In the genomic region with DNA sequence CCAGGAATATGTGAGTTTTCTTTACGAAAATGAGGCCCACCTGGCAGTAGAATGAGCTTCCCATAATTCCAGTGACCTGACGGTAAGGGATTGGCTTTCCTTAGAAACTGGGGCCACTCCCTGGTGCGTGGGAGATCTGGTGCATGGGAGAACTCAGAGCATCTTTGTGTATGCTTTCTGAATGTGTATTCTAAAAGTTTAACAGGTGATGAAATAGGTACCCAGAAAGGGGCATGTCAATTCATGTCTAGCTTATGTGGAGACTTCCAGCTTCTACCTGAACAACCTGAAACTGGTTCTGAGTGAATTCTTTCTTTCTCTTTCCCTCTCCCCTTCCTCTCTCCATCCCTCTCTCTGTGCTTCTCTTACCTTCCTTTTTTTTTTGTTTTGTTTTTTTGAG, we compare ENCODE assay signal across 18 cellular contexts. TPM values are rescaled to one million over a fixed set of nuclear protein-coding genes. Genes with fewer than 3 reads are reported as not detected.
DNase-seq lines count a peak whose midpoint lies in the region; ATAC-seq, FAIRE-seq and TF ChIP-seq lines count a peak whose summit lies in the region.
"Had no signal": no experiment of that assay in that cellular context is flagged by ENCODE, and none has a peak within 500 bp of the region (broad histone marks: within the 10 kb centered on the region; RNA-seq: fewer than 3 reads in every experiment).

No MANE protein-coding gene starts in this region.

- H3K27ac Mint-ChIP-seq in GM23338 = no peak overlapping the region
- no peak overlapping the region for H3K27ac Mint-ChIP-seq in osteocyte (ENCODE audit: unreplicated experiment)
- H3K27ac Mint-ChIP-seq: B cell; CD4-positive, alpha-beta memory T cell had no signal

- no peak overlapping the region for H3K9ac ChIP-seq in MM.1S (ENCODE audit: low read length)

- peak; percentile 64 for FAIRE-seq in bronchial epithelial cell (lab: Jason Lieb, UNC)
- FAIRE-seq: A204.1, D721Med, GM12892 had no signal

- H3K27ac ChIP-seq in GM23338 (ENCODE audit: low read depth) (no peak overlapping the region), MM.1S (ENCODE audit: low read length) (no peak overlapping the region)

- no peaks in the 10 kb centered on the region for H3K79me2 ChIP-seq in GM23338 (replicated peaks; ENCODE audit: insufficient read depth)
- no peaks in the 10 kb centered on the region for H3K79me2 ChIP-seq in MM.1S (ENCODE audit: low read length)

- H3K9me3 ChIP-seq in MM.1S (replicated peaks; ENCODE audit: insufficient read depth, low read length) = no peaks in the 10 kb centered on the region
- H3K9me3 ChIP-seq: HAP-1 had no signal

- H3K4me1 Mint-ChIP-seq in GM23338 = no peaks in the 10 kb centered on the region
- H3K4me1 Mint-ChIP-seq in osteocyte (ENCODE audit: unreplicated experiment) = no peaks in the 10 kb centered on the region
- H3K4me1 Mint-ChIP-seq: CD4-positive, alpha-beta memory T cell had no signal

- no peak overlapping the region for H3K4me3 Mint-ChIP-seq in GM23338
- no peak overlapping the region for H3K4me3 Mint-ChIP-seq in osteocyte (ENCODE audit: unreplicated experiment)
- H3K4me3 Mint-ChIP-seq: B cell; CD4-positive, alpha-beta memory T cell had no signal

- ATAC-seq in GM23338 (no peak), GM21526 (IDR thresholded peaks at IDR 0.05; ENCODE audit: low FRiP score, unreplicated experiment) (no peak), HG02759 (IDR thresholded peaks at IDR 0.05; ENCODE audit: unreplicated experiment) (no peak), GM19328 (IDR thresholded peaks at IDR 0.05; ENCODE audit: unreplicated experiment) (no peak)

- H3K9me2 ChIP-seq in GM23338 (ENCODE audit: insufficient read depth) = no peaks in the 10 kb centered on the region
- H3K9me2 ChIP-seq in MM.1S (replicated peaks; ENCODE audit: insufficient read depth, low read length) = no peaks in the 10 kb centered on the region

- H3K4me2 ChIP-seq in GM23338 (no peak overlapping the region), MM.1S (ENCODE audit: low read depth, low read length) (no peak overlapping the region)

- no peak for TF ChIP-seq CTCF in GM23338 (conservative IDR thresholded peaks at IDR 0.05; ENCODE audit: low read depth in 2 of 2)
- no peak for TF ChIP-seq CTCF in MM.1S (IDR thresholded peaks at IDR 0.05; ENCODE audit: low read length)
- no peak for TF ChIP-seq CTCF in bronchial epithelial cell (IDR thresholded peaks at IDR 0.05; ENCODE audit: insufficient read depth, low read length, severe bottlenecking)
- TF ChIP-seq CTCF in osteocyte (IDR thresholded peaks at IDR 0.05) = no peak

- no peaks in the 10 kb centered on the region for H3K27me3 ChIP-seq in GM23338 (ENCODE audit: insufficient read depth)
- H3K27me3 ChIP-seq in MM.1S (replicated peaks; ENCODE audit: insufficient read depth, low read length) = no peaks in the 10 kb centered on the region
- H3K27me3 ChIP-seq in bronchial epithelial cell (ENCODE audit: control insufficient read depth, insufficient read depth, low read length) = no peaks in the 10 kb centered on the region

- H2AFZ ChIP-seq in GM23338 = peak overlapping the region; percentile 89
- no peak overlapping the region for H2AFZ ChIP-seq in MM.1S (ENCODE audit: low read length)

- H3K36me3 Mint-ChIP-seq in GM23338 (ENCODE audit: low read depth) = no peaks in the 10 kb centered on the region
- H3K36me3 Mint-ChIP-seq in osteocyte (ENCODE audit: unreplicated experiment) = no peaks in the 10 kb centered on the region
- H3K36me3 Mint-ChIP-seq: CD4-positive, alpha-beta memory T cell had no signal

- H3K4me3 ChIP-seq in GM23338 = no peak overlapping the region
- H3K4me3 ChIP-seq in MM.1S (ENCODE audit: low read length) = no peak overlapping the region
- H3K4me3 ChIP-seq in bronchial epithelial cell (ENCODE audit: low read depth, low read length) = no peak overlapping the region
- H3K4me3 ChIP-seq: HAP-1 had no signal

- H3K36me3 ChIP-seq in GM23338 (ENCODE audit: insufficient read depth) (no peaks in the 10 kb centered on the region), MM.1S (replicated peaks; ENCODE audit: insufficient read depth, low read length) (no peaks in the 10 kb centered on the region), bronchial epithelial cell (ENCODE audit: control insufficient read depth, insufficient read depth, low read length) (no peaks in the 10 kb centered on the region)
- H3K36me3 ChIP-seq: HAP-1 had no signal

- H3K4me1 ChIP-seq in GM23338 (ENCODE audit: insufficient read depth) (no peaks in the 10 kb centered on the region), MM.1S (ENCODE audit: low read length) (no peaks in the 10 kb centered on the region)
- H3K4me1 ChIP-seq: HAP-1 had no signal

- H3F3A ChIP-seq in GM23338 (replicated peaks; ENCODE audit: low read depth) (no peaks in the 10 kb centered on the region), MM.1S (ENCODE audit: insufficient read depth, low read length) (no peaks in the 10 kb centered on the region)

- DNase-seq in GM23338 (ENCODE audit: low spot score) (no peak), MM.1S (peak; percentile 4), bronchial epithelial cell (ENCODE audit: low read depth) (peak; percentile 74), osteocyte (ENCODE audit: extremely low spot score, unreplicated experiment) (peak; percentile 44)
- DNase-seq: C1 segment of cervical spinal cord; CD4-positive, alpha-beta memory T cell; DMS153; DND-41; GDM1; KG1 had no signal

- H3K9me3 Mint-ChIP-seq in GM23338 (no peaks in the 10 kb centered on the region), osteocyte (ENCODE audit: unreplicated experiment) (no peaks in the 10 kb centered on the region)

- peaks cover 2% of the 10 kb centered on the region for H3K27me3 Mint-ChIP-seq in GM23338 (ENCODE audit: insufficient read depth, low read depth, poor library complexity)
- H3K27me3 Mint-ChIP-seq in osteocyte (ENCODE audit: unreplicated experiment) = peaks cover 29% of the 10 kb centered on the region
- H3K27me3 Mint-ChIP-seq: B cell had no signal

- H4K20me1 ChIP-seq in GM23338 (replicated peaks; ENCODE audit: insufficient read depth) = no peaks in the 10 kb centered on the region
- no peaks in the 10 kb centered on the region for H4K20me1 ChIP-seq in MM.1S (ENCODE audit: insufficient read depth, low read length)

TF ChIP-seq in GM23338, 12 proteins besides CTCF, POLR2A, EP300 and RAD21:
- no peak for TF ChIP-seq POLR2AphosphoS5 (IDR thresholded peaks at IDR 0.05; ENCODE audit: low read depth)
- no peak for TF ChIP-seq ZNF331 (CRISPR knock-in tag; IDR thresholded peaks at IDR 0.05; ENCODE audit: low read depth)
- no peak for TF ChIP-seq CREB1 (CRISPR knock-in tag; IDR thresholded peaks at IDR 0.05; ENCODE audit: low read depth)
- TF ChIP-seq STAT1 (IDR thresholded peaks at IDR 0.05; ENCODE audit: unreplicated experiment) = no peak
- TF ChIP-seq ZNF114 (CRISPR knock-in tag; IDR thresholded peaks at IDR 0.05) = no peak
- no peak for TF ChIP-seq JUNB (IDR thresholded peaks at IDR 0.05; ENCODE audit: unreplicated experiment)

RNA-seq across cellular contexts. Expression of gene FCRLA, which starts 15.2 kb away (rescaled TPM):
- total RNA-seq in GM23338 (2014; rRNA removed; shearing (Covaris generic)) = not detected in 2 replicates
- 0.24 and 0.50 TPM in 2 replicates for polyA plus RNA-seq in GM23338 (2016; fragmentation: Nextera tagmentation; extraction: Ambion mirVana)
- under 0.01 and 0.26 TPM in 2 replicates for total RNA-seq in bronchial epithelial cell
- not detected in 2 replicates for total RNA-seq in osteocyte
- total RNA-seq: CD4-positive, alpha-beta memory T cell had no signal

RNA-seq across cellular contexts. Expression of gene FCGR2B, which starts 28.9 kb away (rescaled TPM):
- total RNA-seq in GM23338 (2014; rRNA removed; shearing (Covaris generic)) = not detected in 2 replicates
- polyA plus RNA-seq in GM23338 (2016; fragmentation: Nextera tagmentation; extraction: Ambion mirVana) = not detected in 2 replicates
- total RNA-seq in bronchial epithelial cell = under 0.01 TPM in 1 of 2 replicates, not detected in the other
- total RNA-seq in osteocyte = not detected in 2 replicates

RNA-seq across cellular contexts. Expression of gene FCRLB, which starts 29.5 kb away (rescaled TPM):
- total RNA-seq in GM23338 (2014; rRNA removed; shearing (Covaris generic)) = 0.56 TPM in 1 of 2 replicates, not detected in the other
- polyA plus RNA-seq in GM23338 (2016; fragmentation: Nextera tagmentation; extraction: Ambion mirVana) = 0.37 and 0.47 TPM in 2 replicates
- total RNA-seq in bronchial epithelial cell (0.26 and 1.0 TPM in 2 replicates), osteocyte (0.27 TPM in 1 of 2 replicates, not detected in the other)

RNA-seq across cellular contexts. Expression of gene DUSP12, which starts 57.7 kb away (rescaled TPM):
- total RNA-seq in GM23338 (2014; rRNA removed; shearing (Covaris generic)) = 37.0 and 37.2 TPM in 2 replicates
- 26.9 and 28.4 TPM in 2 replicates for polyA plus RNA-seq in GM23338 (2016; fragmentation: Nextera tagmentation; extraction: Ambion mirVana)
- total RNA-seq in bronchial epithelial cell = 45.6 and 61.9 TPM in 2 replicates
- total RNA-seq in osteocyte = 20.1 and 21.8 TPM in 2 replicates
